13 cellular contexts compared by ENCODE assay signal in genomic region chr3:195033531-195034091, GRCh38.
DNase-seq lines count a peak whose midpoint lies in the region; ATAC-seq, FAIRE-seq and TF ChIP-seq lines count a peak whose summit lies in the region.
"Had no signal": no experiment of that assay in that cellular context is flagged by ENCODE, and none has a peak within 500 bp of the region (broad histone marks: within the 10 kb centered on the region; RNA-seq: fewer than 3 reads in every experiment).

No MANE protein-coding gene starts in this region.

- no peak for FAIRE-seq in keratinocyte (lab: Jason Lieb, UNC)

- ATAC-seq in activated naive CD8-positive, alpha-beta T cell treated with anti-CD3 and anti-CD28 coated beads, Interleukin-2, amount 10 ng/mL, durations not matched to agents 7 days and 5 days (ENCODE audit: low read depth), result no peak
- ATAC-seq in stimulated activated naive B cell treated with anti-CD40 and anti-IgM and Interleukin-4, amounts not matched to agents 10 μg/mL and 1 μg/mL and 100 μg/mL, for 72 hours (replicated peaks), result peak; percentile 90 to 95
- ATAC-seq in T-helper 17 cell, result no peak
- no peak for ATAC-seq in HG02798 (IDR thresholded peaks at IDR 0.05; ENCODE audit: poor library complexity, unreplicated experiment)
- ATAC-seq: stimulated activated naive CD8-positive, alpha-beta T cell treated with anti-CD3 and anti-CD28 coated beads, Interleukin-15, Interleukin-2, amounts not matched to agents 100 U/mL and 50 U/mL, for 24 hours had no signal

- peak overlapping the region; percentile 10 for H3K4me2 ChIP-seq in keratinocyte (ENCODE audit: control insufficient read depth, extremely low read depth, insufficient read depth, low read depth, low read length)

- TF ChIP-seq CTCF in keratinocyte (optimal IDR thresholded peaks at IDR 0.05 in 1 of 3, IDR thresholded peaks at IDR 0.05 in 1 of 3, conservative IDR thresholded peaks at IDR 0.05 in 1 of 3; ENCODE audit: extremely low read depth in 1 of 3, insufficient read depth in 2 of 3, low read length in 3 of 3), result no peak

- dilution Hi-C loops in keratinocyte (cut with MboI; ENCODE audit: extremely low pct_ligation_motif_present, low sequenced_read_pairs), result no loop called here

- peaks cover 32% of the 10 kb centered on the region for H3K4me1 ChIP-seq in keratinocyte (ENCODE audit: control insufficient read depth, extremely low read depth, insufficient read depth, low read length)

- no peaks in the 10 kb centered on the region for H3K9me3 Mint-ChIP-seq in activated naive CD8-positive, alpha-beta T cell treated with anti-CD3 and anti-CD28 coated beads, Interleukin-2, amount 10 ng/mL, durations not matched to agents 7 days and 5 days
- no peaks in the 10 kb centered on the region for H3K9me3 Mint-ChIP-seq in activated naive CD8-positive, alpha-beta T cell treated with anti-CD3 and anti-CD28 coated beads for 36 hours
- H3K9me3 Mint-ChIP-seq in stimulated activated naive B cell treated with anti-CD40 and anti-IgM and Interleukin-4, amounts not matched to agents 10 μg/mL and 1 μg/mL and 100 μg/mL, for 72 hours, result no peaks in the 10 kb centered on the region

- no peak overlapping the region for H3K9ac ChIP-seq in keratinocyte (ENCODE audit: control insufficient read depth, extremely low read depth, insufficient read depth, low read length)

- H3K9me3 ChIP-seq in keratinocyte (ENCODE audit: control insufficient read depth, low read depth, low read length), result no peaks in the 10 kb centered on the region
- no peaks in the 10 kb centered on the region for H3K9me3 ChIP-seq in T-helper 17 cell (ENCODE audit: control insufficient read depth, low read length, poor library complexity, severe bottlenecking)

- H3K9me1 ChIP-seq in keratinocyte (ENCODE audit: control insufficient read depth, extremely low read depth, insufficient read depth, low read length), result no peaks in the 10 kb centered on the region

- POLR2A ChIA-PET in activated naive CD8-positive, alpha-beta T cell treated with anti-CD3 and anti-CD28 coated beads, Interleukin-2, amount 10 ng/mL, durations not matched to agents 7 days and 5 days (lab: Charles Lee), result no interaction called here

- no peak overlapping the region for H3K27ac ChIP-seq in keratinocyte (ENCODE audit: control insufficient read depth, insufficient read depth, low read length)
- no peak overlapping the region for H3K27ac ChIP-seq in caudate nucleus (ENCODE audit: low read depth, low read length)

- no peaks in the 10 kb centered on the region for H3K4me1 Mint-ChIP-seq in activated naive CD8-positive, alpha-beta T cell treated with anti-CD3 and anti-CD28 coated beads, Interleukin-2, amount 10 ng/mL, durations not matched to agents 7 days and 5 days
- no peaks in the 10 kb centered on the region for H3K4me1 Mint-ChIP-seq in activated naive CD8-positive, alpha-beta T cell treated with anti-CD3 and anti-CD28 coated beads for 36 hours
- H3K4me1 Mint-ChIP-seq in stimulated activated naive B cell treated with anti-CD40 and anti-IgM and Interleukin-4, amounts not matched to agents 10 μg/mL and 1 μg/mL and 100 μg/mL, for 72 hours, result peaks cover 8 to 10% of the 10 kb centered on the region in 2 donors
- H3K4me1 Mint-ChIP-seq in T-helper 17 cell, result peaks cover 1% of the 10 kb centered on the region

- no peaks in the 10 kb centered on the region for H4K20me1 ChIP-seq in keratinocyte (ENCODE audit: control insufficient read depth, extremely low read depth, insufficient read depth, low read length)

- H3K79me2 ChIP-seq in keratinocyte (ENCODE audit: control insufficient read depth, insufficient read depth, low read length), result no peaks in the 10 kb centered on the region

- no peak overlapping the region for H3K27ac Mint-ChIP-seq in activated naive CD8-positive, alpha-beta T cell treated with anti-CD3 and anti-CD28 coated beads, Interleukin-2, amount 10 ng/mL, durations not matched to agents 7 days and 5 days
- H3K27ac Mint-ChIP-seq in activated naive CD8-positive, alpha-beta T cell treated with anti-CD3 and anti-CD28 coated beads for 36 hours, result no peak overlapping the region
- H3K27ac Mint-ChIP-seq in stimulated activated naive B cell treated with anti-CD40 and anti-IgM and Interleukin-4, amounts not matched to agents 10 μg/mL and 1 μg/mL and 100 μg/mL, for 72 hours, result no peak overlapping the region
- no peak overlapping the region for H3K27ac Mint-ChIP-seq in T-helper 17 cell

- H3K27me3 ChIP-seq in keratinocyte (ENCODE audit: control insufficient read depth, extremely low read depth, insufficient read depth, low read length), result no peaks in the 10 kb centered on the region

- H3K36me3 ChIP-seq in keratinocyte (ENCODE audit: control insufficient read depth in 2 of 2, extremely low read depth in 1 of 2, insufficient read depth in 2 of 2, low read length in 2 of 2), result no peaks in the 10 kb centered on the region

- no peak overlapping the region for H3K4me3 Mint-ChIP-seq in activated naive CD8-positive, alpha-beta T cell treated with anti-CD3 and anti-CD28 coated beads, Interleukin-2, amount 10 ng/mL, durations not matched to agents 7 days and 5 days
- H3K4me3 Mint-ChIP-seq in activated naive CD8-positive, alpha-beta T cell treated with anti-CD3 and anti-CD28 coated beads for 36 hours, result no peak overlapping the region
- H3K4me3 Mint-ChIP-seq in stimulated activated naive B cell treated with anti-CD40 and anti-IgM and Interleukin-4, amounts not matched to agents 10 μg/mL and 1 μg/mL and 100 μg/mL, for 72 hours, result no peak overlapping the region
- no peak overlapping the region for H3K4me3 Mint-ChIP-seq in T-helper 17 cell

- peak; percentile 12 for DNase-seq in activated naive CD8-positive, alpha-beta T cell treated with anti-CD3 and anti-CD28 coated beads, Interleukin-2, amount 10 ng/mL, durations not matched to agents 7 days and 5 days
- no peak for DNase-seq in activated naive CD8-positive, alpha-beta T cell treated with anti-CD3 and anti-CD28 coated beads for 36 hours
- DNase-seq in RPMI7951 (ENCODE audit: low read depth), result peak; percentile 67
- DNase-seq in keratinocyte (ENCODE audit: low read depth, low spot score), result no peak
- DNase-seq in stimulated activated naive B cell treated with anti-CD40 and anti-IgM and Interleukin-4, amounts not matched to agents 10 μg/mL and 1 μg/mL and 100 μg/mL, for 72 hours, result no peak
- no peak for DNase-seq in caudate nucleus (lab: John Stamatoyannopoulos, UW)
- no peak for DNase-seq in T-helper 17 cell
- DNase-seq: activated CD8-positive, alpha-beta memory T cell treated with anti-CD3 and anti-CD28 coated beads for 24 hours; EL; NCI-H524 treated with DMSO at 0.1 percent for 48 hours; stimulated activated naive CD8-positive, alpha-beta T cell treated with anti-CD3 and anti-CD28 coated beads, Interleukin-15, Interleukin-2, amounts not matched to agents 100 U/mL and 50 U/mL, for 24 hours; SW 1271 had no signal

- H3K27me3 Mint-ChIP-seq in activated naive CD8-positive, alpha-beta T cell treated with anti-CD3 and anti-CD28 coated beads, Interleukin-2, amount 10 ng/mL, durations not matched to agents 7 days and 5 days, result peaks cover 11% of the 10 kb centered on the region
- no peaks in the 10 kb centered on the region for H3K27me3 Mint-ChIP-seq in activated naive CD8-positive, alpha-beta T cell treated with anti-CD3 and anti-CD28 coated beads for 36 hours
- peaks cover 3 to 9% of the 10 kb centered on the region in 2 donors for H3K27me3 Mint-ChIP-seq in stimulated activated naive B cell treated with anti-CD40 and anti-IgM and Interleukin-4, amounts not matched to agents 10 μg/mL and 1 μg/mL and 100 μg/mL, for 72 hours
- peaks cover 29% of the 10 kb centered on the region for H3K27me3 Mint-ChIP-seq in T-helper 17 cell

- H3K36me3 Mint-ChIP-seq in activated naive CD8-positive, alpha-beta T cell treated with anti-CD3 and anti-CD28 coated beads, Interleukin-2, amount 10 ng/mL, durations not matched to agents 7 days and 5 days, result no peaks in the 10 kb centered on the region
- no peaks in the 10 kb centered on the region for H3K36me3 Mint-ChIP-seq in activated naive CD8-positive, alpha-beta T cell treated with anti-CD3 and anti-CD28 coated beads for 36 hours
- no peaks in the 10 kb centered on the region for H3K36me3 Mint-ChIP-seq in stimulated activated naive B cell treated with anti-CD40 and anti-IgM and Interleukin-4, amounts not matched to agents 10 μg/mL and 1 μg/mL and 100 μg/mL, for 72 hours
- H3K36me3 Mint-ChIP-seq in T-helper 17 cell (ENCODE audit: low read depth), result no peaks in the 10 kb centered on the region

- no peak overlapping the region for H3K4me3 ChIP-seq in keratinocyte (ENCODE audit: control insufficient read depth in 2 of 3, extremely low read depth in 1 of 3, insufficient read depth in 2 of 3, low read depth in 1 of 3, low read length in 3 of 3)

- H2AFZ ChIP-seq in keratinocyte (ENCODE audit: control insufficient read depth, low read length), result peak overlapping the region; percentile 49

Comparison
In these comparisons a context has a peak if more than half of its experiments do, and no peak if none do; other contexts are left out.
1. DNase-seq: peak in activated naive CD8-positive, alpha-beta T cell treated with anti-CD3 and anti-CD28 coated beads, Interleukin-2, amount 10 ng/mL, durations not matched to agents 7 days and 5 days (single experiment) and RPMI7951 (single experiment); none in activated naive CD8-positive, alpha-beta T cell treated with anti-CD3 and anti-CD28 coated beads for 36 hours (single experiment), keratinocyte (single experiment), stimulated activated naive B cell treated with anti-CD40 and anti-IgM and Interleukin-4, amounts not matched to agents 10 μg/mL and 1 μg/mL and 100 μg/mL, for 72 hours (single experiment), caudate nucleus (0 of 61) and T-helper 17 cell (0 of 3).
2. ATAC-seq: peak in stimulated activated naive B cell treated with anti-CD40 and anti-IgM and Interleukin-4, amounts not matched to agents 10 μg/mL and 1 μg/mL and 100 μg/mL, for 72 hours (2 of 2); none in activated naive CD8-positive, alpha-beta T cell treated with anti-CD3 and anti-CD28 coated beads, Interleukin-2, amount 10 ng/mL, durations not matched to agents 7 days and 5 days (single experiment), T-helper 17 cell (single experiment) and HG02798 (single experiment).